In genomic region chrX:102599084-102599949, GRCh38 we compare ENCODE assay signal across 8 cellular contexts. TPM values are rescaled to one million over a fixed set of nuclear protein-coding genes. Genes with fewer than 3 reads are reported as not detected.
DNase-seq lines count a peak whose midpoint lies in the region; ATAC-seq and TF ChIP-seq lines count a peak whose summit lies in the region.

TSS of gene ARMCX5 (plus strand) at chrX:102599515. CDS start at chrX:102602142, 2,627 bp downstream.

- peaks cover 20% of the 10 kb centered on the region for H3K79me2 ChIP-seq in Loucy (ENCODE audit: insufficient read depth, low read length)

- TF ChIP-seq POLR2A in gastroesophageal sphincter (IDR thresholded peaks at IDR 0.05): peak in 1 of 2 donors; percentile 17

- H3K9me2 ChIP-seq in Loucy (replicated peaks; ENCODE audit: low read depth, low read length): no peaks in the 10 kb centered on the region

- H3K36me3 ChIP-seq in Loucy (ENCODE audit: insufficient read depth, low read length): no peaks in the 10 kb centered on the region
- peaks cover 0 to 4% of the 10 kb centered on the region in 2 donors for H3K36me3 ChIP-seq in gastroesophageal sphincter
- peaks cover 10% of the 10 kb centered on the region for H3K36me3 ChIP-seq in neuron (ENCODE audit: insufficient read depth, low read length)
- peaks cover 0 to 6% (median 5%) of the 10 kb centered on the region in 5 donors for H3K36me3 ChIP-seq in subcutaneous abdominal adipose tissue (ENCODE audit: control insufficient read depth in 5 of 5, insufficient read depth in 5 of 5, low read length in 5 of 5)

- H3K9ac ChIP-seq in Loucy (ENCODE audit: low read depth, low read length, poor library complexity, severe bottlenecking) (peak within 1 kb of the TSS; percentile 84), subcutaneous abdominal adipose tissue (ENCODE audit: low read length in 5 of 5) (peak within 1 kb of the TSS; percentile 57 to 91 (median 76))

- peak within 1 kb of the TSS; percentile 85 for H3K4me3 ChIP-seq in Loucy (ENCODE audit: low read length, poor library complexity, severe bottlenecking)
- H3K4me3 ChIP-seq in gastroesophageal sphincter: peak within 1 kb of the TSS; percentile 61 to 87
- peak within 1 kb of the TSS; percentile 75 for H3K4me3 ChIP-seq in neuron (ENCODE audit: low read length)
- peak within 1 kb of the TSS; percentile 67 to 94 (median 82) for H3K4me3 ChIP-seq in subcutaneous abdominal adipose tissue (ENCODE audit: low read depth in 1 of 5, low read length in 5 of 5)

- H3K27me3 ChIP-seq in Loucy (ENCODE audit: insufficient read depth, low read length, poor library complexity, severe bottlenecking) (no peaks in the 10 kb centered on the region), gastroesophageal sphincter (no peaks in the 10 kb centered on the region), neuron (ENCODE audit: insufficient read depth, low read length) (no peaks in the 10 kb centered on the region), subcutaneous abdominal adipose tissue (ENCODE audit: control insufficient read depth in 5 of 5, insufficient read depth in 4 of 5, low read length in 5 of 5) (peaks cover 0 to 12% (median 2%) of the 10 kb centered on the region in 5 donors)

- H2AFZ ChIP-seq in Loucy (ENCODE audit: low read length) (peak within 1 kb of the TSS; percentile 96), neuron (ENCODE audit: low read depth, low read length) (peak within 1 kb of the TSS; percentile 81)

- TF ChIP-seq CTCF in Loucy (conservative IDR thresholded peaks at IDR 0.05; ENCODE audit: low read length) (no peak), gastroesophageal sphincter (IDR thresholded peaks at IDR 0.05) (peak in 2 of 4 experiments; percentile 33 to 37)

- H3K9me3 ChIP-seq in Loucy (ENCODE audit: insufficient read depth, low read depth, low read length) (no peaks in the 10 kb centered on the region), gastroesophageal sphincter (no peaks in the 10 kb centered on the region), neuron (ENCODE audit: low read length) (no peaks in the 10 kb centered on the region), subcutaneous abdominal adipose tissue (ENCODE audit: control insufficient read depth in 5 of 5, low read length in 5 of 5) (no peaks in the 10 kb centered on the region)

- H4K20me1 ChIP-seq in Loucy (ENCODE audit: insufficient read depth, low read length, poor library complexity, severe bottlenecking): no peaks in the 10 kb centered on the region

- no peak for TF ChIP-seq EP300 in gastroesophageal sphincter (IDR thresholded peaks at IDR 0.05)

- H3K4me2 ChIP-seq in Loucy (ENCODE audit: low read depth, low read length, poor library complexity, severe bottlenecking): peak within 1 kb of the TSS; percentile 75

- 4 to 19% methylated on average over 9 to 23 of the region's 42 CpGs for WGBS in gastroesophageal sphincter (ENCODE audit: low coverage in 1 of 2), 2 donors

- DNase-seq in EL (peak; percentile 84), H4 (ENCODE audit: low spot score) (peak; percentile 86), SHP77 (lab: John Stamatoyannopoulos, UW) (peak; percentile 70 to 77)
- peak; percentile 8 to 43 (median 28) for DNase-seq in activated naive CD4-positive, alpha-beta T cell (lab: John Stamatoyannopoulos, UW)

- H3K27ac ChIP-seq in gastroesophageal sphincter (peak within 1 kb of the TSS; percentile 40 to 81 (median 71)), subcutaneous abdominal adipose tissue (ENCODE audit: low read depth, low read length) (peak within 1 kb of the TSS; percentile 76)

- H3K4me1 ChIP-seq in Loucy (ENCODE audit: insufficient read depth, low read length, poor library complexity, severe bottlenecking) (peaks cover 16% of the 10 kb centered on the region), gastroesophageal sphincter (peaks cover 0 to 15% (median 0%) of the 10 kb centered on the region in 3 donors), neuron (ENCODE audit: insufficient read depth, low read length) (peaks cover 6% of the 10 kb centered on the region), subcutaneous abdominal adipose tissue (ENCODE audit: control insufficient read depth in 5 of 5, insufficient read depth in 5 of 5, low read length in 5 of 5) (peaks cover 0 to 14% (median 12%) of the 10 kb centered on the region in 5 donors)

- H3F3A ChIP-seq in Loucy (ENCODE audit: low read depth): no peaks in the 10 kb centered on the region

- peak; percentile 92 for ATAC-seq in gastroesophageal sphincter

RNA-seq across cellular contexts. Expression of gene ARMCX5, which starts in this region (rescaled TPM):
- total RNA-seq in H4 (2014; rRNA removed; shearing (Covaris generic)): 15.4 and 29.7 TPM in 2 replicates
- 10 to 100 TPM in 3 of 4 donors, 1 to 10 TPM in 1; 4.6 to 16.4 (median 10.7) TPM for total RNA-seq in gastroesophageal sphincter

Comparison
In these comparisons a context has a peak if more than half of its experiments do, and no peak if none do; other contexts are left out.
1. Peak in every context shown above with its lines: DNase-seq, ATAC-seq, H3K4me3 ChIP-seq and H3K27ac ChIP-seq.
2. DNase-seq: peak in every context shown above with its lines; median percentile 86 in H4; 84 in EL; 74 in SHP77; 28 in activated naive CD4-positive, alpha-beta T cell.